ENCODE assay signal across 11 cellular contexts in the genomic region with DNA sequence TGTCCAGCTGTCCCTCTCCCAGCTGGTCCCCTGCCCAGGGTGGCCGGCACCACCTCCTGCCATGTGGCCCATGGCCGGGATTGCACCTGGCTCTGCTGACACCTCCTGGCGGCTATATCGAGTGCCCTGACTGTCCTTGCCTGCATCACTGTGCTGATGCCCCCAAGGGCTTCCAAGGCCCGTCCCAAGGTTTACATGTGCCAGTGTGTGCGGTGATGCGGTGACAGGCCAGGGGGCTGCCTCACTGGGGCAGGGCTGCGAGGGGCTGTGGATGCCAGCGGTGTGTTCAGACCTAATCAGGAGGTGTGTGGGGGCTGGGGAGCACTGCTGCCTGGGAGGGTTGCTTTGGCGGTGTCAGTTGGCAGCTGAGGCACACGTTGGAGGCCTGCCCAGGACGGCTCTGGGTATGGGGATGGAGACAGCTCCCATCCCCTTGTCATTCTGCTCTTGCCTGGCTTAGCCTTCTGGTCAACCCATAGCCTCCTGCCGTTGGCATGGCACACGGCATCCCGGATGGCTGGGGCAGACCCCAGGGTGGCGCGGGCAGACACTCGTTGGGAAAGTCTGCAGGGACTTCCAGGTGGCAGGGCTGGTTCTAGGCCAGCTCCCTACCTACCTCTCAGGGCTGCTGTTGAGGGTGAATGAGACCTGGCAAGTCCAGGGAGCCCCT. TPM values are rescaled to one million over a fixed set of nuclear protein-coding genes. Genes with fewer than 3 reads are reported as not detected.
A peak's percentile ranks its signal among the peaks of the same experiment; 100 is the strongest.
DNase-seq lines count a peak whose midpoint lies in the region; ATAC-seq, FAIRE-seq and TF ChIP-seq lines count a peak whose summit lies in the region.
"Had no signal": no experiment of that assay in that cellular context is flagged by ENCODE, and none has a peak within 500 bp of the region (broad histone marks: within the 10 kb centered on the region; RNA-seq: fewer than 3 reads in every experiment).

No MANE protein-coding gene starts in this region.

- FAIRE-seq in A549 (lab: Jason Lieb, UNC), result no peak

- DNase-seq in A549 (ENCODE audit: low read depth in 1 of 2, low spot score in 1 of 2) (no peak), HFFc6 (no peak), astrocyte of the hippocampus (ENCODE audit: low read depth, low spot score) (peak; percentile 57), mucosa of gallbladder (ENCODE audit: low spot score) (peak; percentile 16), left colon (no peak), WERI-Rb-1 (no peak), NCI-H748 treated with DMSO at 0.1 percent for 48 hours (lab: John Stamatoyannopoulos, UW) (no peak), colonic mucosa (no peak)
- DNase-seq: activated gamma-delta T cell treated with Interleukin-2 at 50 U/mL for 16 hours, NCI-H1417, T-cell had no signal

- TF ChIP-seq RAD21 in A549 (conservative IDR thresholded peaks at IDR 0.05 in 1 of 2, IDR thresholded peaks at IDR 0.05 in 1 of 2), result no peak

- intact Hi-C loops in left colon (cut with DNase I, micrococcal nuclease), result no loop called here
- intact Hi-C loops in colonic mucosa (cut with DNase I), result no loop called here

- POLR2A ChIA-PET in A549 (lab: Yijun Ruan, JAX), result no interaction called here

- peaks cover 34% of the 10 kb centered on the region for H3K4me1 ChIP-seq in A549
- H3K4me1 ChIP-seq in colonic mucosa, result peaks cover 21% of the 10 kb centered on the region

- peaks cover 40% of the 10 kb centered on the region for H3K36me3 Mint-ChIP-seq in HFFc6 (ENCODE audit: low read depth)

- 0 out of 2 replicates have a peak, but pooled peaks cover 4% of the 10 kb centered on the region for H3K9me3 Mint-ChIP-seq in HFFc6

- no peak for TF ChIP-seq EP300 in A549 (IDR thresholded peaks at IDR 0.05)

- peak overlapping the region; percentile 1; the same call in 1 of the 3 replicates for H3K4me2 ChIP-seq in A549

- H3K36me3 ChIP-seq in WERI-Rb-1, result no peaks in the 10 kb centered on the region
- no peaks in the 10 kb centered on the region for H3K36me3 ChIP-seq in colonic mucosa

- CTCF ChIA-PET in A549 (lab: Yijun Ruan, JAX), result interaction anchor here (0.6 to 2.5 kb wide), 5 partner anchors 11 to 223 kb away, joined by 3 to 20 read pairs (median 4); no protein-coding TSS in a partner anchor

- peaks cover 11% of the 10 kb centered on the region for H3K27me3 ChIP-seq in WERI-Rb-1 (ENCODE audit: insufficient read depth, low read depth, severe bottlenecking)
- H3K27me3 ChIP-seq in colonic mucosa, result no peaks in the 10 kb centered on the region

- no peak for TF ChIP-seq POLR2A in A549 (IDR thresholded peaks at IDR 0.05; ENCODE audit: low read length)

- WGBS in A549 (ENCODE audit: missing lambda C conversion rate), result 81% methylated on average over 15 of the region's 18 CpGs

- H3K27ac ChIP-seq in A549 (peak overlapping the region; percentile 78 to 89; a peak in 4 of 6 replicates), WERI-Rb-1 (no peak overlapping the region), colonic mucosa (no peak overlapping the region)

- H3K9me3 ChIP-seq in A549 (no peaks in the 10 kb centered on the region), WERI-Rb-1 (ENCODE audit: severe bottlenecking) (no peaks in the 10 kb centered on the region), colonic mucosa (no peaks in the 10 kb centered on the region)

- peaks cover 43% of the 10 kb centered on the region for H3K4me1 Mint-ChIP-seq in HFFc6 (ENCODE audit: low read depth)

- H3K27me3 Mint-ChIP-seq in HFFc6 (ENCODE audit: insufficient read depth), result peaks cover 25% of the 10 kb centered on the region

- H3K9ac ChIP-seq in colonic mucosa (ENCODE audit: low read depth in 2 of 2, low read length in 2 of 2), result no peak overlapping the region

- H3K27ac Mint-ChIP-seq in HFFc6, result peak overlapping the region; percentile 48; the same call in 1 of the 2 replicates

- H3K4me3 ChIP-seq in A549 (no peak overlapping the region), WERI-Rb-1 (ENCODE audit: low read depth, low read length) (no peak overlapping the region), colonic mucosa (no peak overlapping the region)

- TF ChIP-seq CTCF in A549 (IDR thresholded peaks at IDR 0.05) (no peak), HFFc6 (IDR thresholded peaks at IDR 0.05) (peak; percentile 29), WERI-Rb-1 (IDR thresholded peaks at IDR 0.05; ENCODE audit: low read depth, low read length) (no peak), colonic mucosa (IDR thresholded peaks at IDR 0.05) (no peak)

- ATAC-seq in A549, result no peak
- no peak for ATAC-seq in left colon
- ATAC-seq: T-cell had no signal

- H3K4me3 Mint-ChIP-seq in HFFc6, result no peak overlapping the region; the same call in 1 of the 2 replicates

TF ChIP-seq in A549, 52 proteins besides CTCF, POLR2A, EP300 and RAD21:
- TF ChIP-seq ZSCAN20 (CRISPR knock-in tag; IDR thresholded peaks at IDR 0.05) (no peak), HES2 (IDR thresholded peaks at IDR 0.05) (no peak), NFE2L2 (conservative IDR thresholded peaks at IDR 0.05; ENCODE audit: low read length) (no peak), GATA3 (IDR thresholded peaks at IDR 0.05; ENCODE audit: borderline replicate concordance) (no peak), JUNB (IDR thresholded peaks at IDR 0.05) (no peak), JUN (IDR thresholded peaks at IDR 0.05) (no peak), BHLHE40 (IDR thresholded peaks at IDR 0.05; ENCODE audit: low read depth, low read length) (no peak), HOXA7 (CRISPR knock-in tag; IDR thresholded peaks at IDR 0.05) (no peak), CEBPB (IDR thresholded peaks at IDR 0.05) (no peak), CHD4 (IDR thresholded peaks at IDR 0.05; ENCODE audit: borderline replicate concordance) (no peak), HDAC2 (IDR thresholded peaks at IDR 0.05) (no peak), TFCP2L1 (CRISPR knock-in tag; IDR thresholded peaks at IDR 0.05) (no peak), SREBF2 (IDR thresholded peaks at IDR 0.05) (no peak), E2F6 (IDR thresholded peaks at IDR 0.05; ENCODE audit: borderline replicate concordance, low read depth) (no peak)
- TF ChIP-seq, protein P1, sequence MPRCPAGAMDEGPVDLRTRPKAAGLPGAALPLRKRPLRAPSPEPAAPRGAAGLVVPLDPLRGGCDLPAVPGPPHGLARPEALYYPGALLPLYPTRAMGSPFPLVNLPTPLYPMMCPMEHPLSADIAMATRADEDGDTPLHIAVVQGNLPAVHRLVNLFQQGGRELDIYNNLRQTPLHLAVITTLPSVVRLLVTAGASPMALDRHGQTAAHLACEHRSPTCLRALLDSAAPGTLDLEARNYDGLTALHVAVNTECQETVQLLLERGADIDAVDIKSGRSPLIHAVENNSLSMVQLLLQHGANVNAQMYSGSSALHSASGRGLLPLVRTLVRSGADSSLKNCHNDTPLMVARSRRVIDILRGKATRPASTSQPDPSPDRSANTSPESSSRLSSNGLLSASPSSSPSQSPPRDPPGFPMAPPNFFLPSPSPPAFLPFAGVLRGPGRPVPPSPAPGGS (IDR thresholded peaks at IDR 0.05), result no peak
- TF ChIP-seq, protein P2, sequence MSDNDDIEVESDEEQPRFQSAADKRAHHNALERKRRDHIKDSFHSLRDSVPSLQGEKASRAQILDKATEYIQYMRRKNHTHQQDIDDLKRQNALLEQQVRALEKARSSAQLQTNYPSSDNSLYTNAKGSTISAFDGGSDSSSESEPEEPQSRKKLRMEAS (IDR thresholded peaks at IDR 0.05), result no peak; the same call in 1 of the 2 replicates

RNA-seq across cellular contexts. Expression of gene MAP2K3, which starts 5.5 kb away (rescaled TPM):
- 13.9 and 25.0 TPM in 2 replicates for polyA plus RNA-seq in A549 (2011; rRNA removed)
- polyA plus RNA-seq in A549 (2012; cell fraction: cytosol; rRNA removed), result 53.0 and 68.6 TPM in 2 replicates
- polyA plus RNA-seq in A549 (2012; cell fraction: nucleus; rRNA removed), result 114 and 126 TPM in 2 replicates
- 36.9 to 42.8 TPM (median 37.1 TPM) in 3 replicates for polyA plus RNA-seq in A549 (2017; fragmentation: RNase III; extraction: RNeasy Plus Mini Kit Qiagen cat#74134 plus additional on column Dnase treatment)
- polyA minus RNA-seq in A549 (2011; rRNA and poly(A)+ RNA removed), result 28.0 and 35.0 TPM in 2 replicates
- 100 to 1,000 TPM; 177 to 221 (median 184) TPM for total RNA-seq in HFFc6 (2021; fragmentation: NEBNext Ultra II Directional; extraction: Animal tissue kit (Norgen Biotek cat#: 25700))
- total RNA-seq in mucosa of gallbladder, result 74.0 TPM
- total RNA-seq in left colon, result 10 to 100 TPM; 74.2 to 75.8 TPM
- total RNA-seq in colonic mucosa, result 10 to 100 TPM; 64.5 to 67.1 TPM

RNA-seq across cellular contexts. Expression of gene NATD1, which starts 36.8 kb away (rescaled TPM):
- polyA plus RNA-seq in A549 (2011; rRNA removed) (1.1 and 1.5 TPM in 2 replicates), A549 (2017; fragmentation: RNase III; extraction: RNeasy Plus Mini Kit Qiagen cat#74134 plus additional on column Dnase treatment) (1.0 to 1.6 TPM (median 1.3 TPM) in 3 replicates)
- polyA plus RNA-seq in A549 (2012; cell fraction: cytosol; rRNA removed), result 0.61 and 1.0 TPM in 2 replicates
- polyA plus RNA-seq in A549 (2012; cell fraction: nucleus; rRNA removed), result 1.0 and 1.3 TPM in 2 replicates
- 1.3 and 1.5 TPM in 2 replicates for polyA minus RNA-seq in A549 (2011; rRNA and poly(A)+ RNA removed)
- total RNA-seq in HFFc6 (2021; fragmentation: NEBNext Ultra II Directional; extraction: Animal tissue kit (Norgen Biotek cat#: 25700)), result 1 to 10 TPM; 3.7 to 7.9 (median 4.1) TPM
- total RNA-seq in mucosa of gallbladder (20.6 TPM), left colon (1 to 10 TPM; 3.1 to 5.6 TPM), colonic mucosa (1 to 10 TPM; 1.8 to 5.2 TPM)

Comparison
In these comparisons a context has a peak if more than half of its experiments do, and no peak if none do; other contexts are left out.
1. DNase-seq: peak in astrocyte of the hippocampus (single experiment) and mucosa of gallbladder (single experiment); none in A549 (0 of 2), HFFc6 (single experiment), left colon (0 of 2), WERI-Rb-1 (single experiment), NCI-H748 treated with DMSO at 0.1 percent for 48 hours (single experiment) and colonic mucosa (single experiment).
2. H3K27ac ChIP-seq: peak in A549 (2 of 2); none in WERI-Rb-1 (single experiment) and colonic mucosa (single experiment).